ENCODE assay signal across 18 cellular contexts in genomic region chr16:70441406-70441990, GRCh38. TPM values are rescaled to one million over a fixed set of nuclear protein-coding genes. Genes with fewer than 3 reads are reported as not detected.
DNase-seq lines count a peak whose midpoint lies in the region; ATAC-seq and TF ChIP-seq lines count a peak whose summit lies in the region.
"Had no signal": no experiment of that assay in that cellular context is flagged by ENCODE, and none has a peak within 500 bp of the region (broad histone marks: within the 10 kb centered on the region; RNA-seq: fewer than 3 reads in every experiment).

No MANE protein-coding gene starts in this region.

- peaks cover 26% of the 10 kb centered on the region for H3K4me1 ChIP-seq in CD8-positive, alpha-beta memory T cell (ENCODE audit: insufficient read depth, low read length)

- no peaks in the 10 kb centered on the region for H3K36me3 ChIP-seq in CD8-positive, alpha-beta memory T cell (ENCODE audit: insufficient read depth, low read length)

- H3K27ac ChIP-seq in CD8-positive, alpha-beta memory T cell (ENCODE audit: low read depth, low read length): no peak overlapping the region
- H3K27ac ChIP-seq: A549, RWPE1 had no signal

- no peaks in the 10 kb centered on the region for H3K27me3 Mint-ChIP-seq in activated naive CD8-positive, alpha-beta T cell
- no peaks in the 10 kb centered on the region for H3K27me3 Mint-ChIP-seq in activated naive CD8-positive, alpha-beta T cell treated with anti-CD3 and anti-CD28 coated beads, Interleukin-2, amount 50 U/mL, for 24 hours
- H3K27me3 Mint-ChIP-seq in CD8-positive, alpha-beta memory T cell: no peaks in the 10 kb centered on the region
- no peaks in the 10 kb centered on the region for H3K27me3 Mint-ChIP-seq in stimulated activated naive B cell treated with anti-CD40 and anti-IgM and Interleukin-4, amounts not matched to agents 10 μg/mL and 1 μg/mL and 100 μg/mL, for 72 hours
- H3K27me3 Mint-ChIP-seq in glutamatergic neuron (ENCODE audit: unreplicated experiment): peaks cover 14% of the 10 kb centered on the region

- TF ChIP-seq CTCF in fibroblast of villous mesenchyme (IDR thresholded peaks at IDR 0.05; ENCODE audit: insufficient read depth, low read depth, low read length) (no peak), glutamatergic neuron (IDR thresholded peaks at IDR 0.05; ENCODE audit: partially characterized antibody, unreplicated experiment) (no peak)

- POLR2A ChIA-PET in CD8-positive, alpha-beta memory T cell (lab: Charles Lee): no interaction called here

- no peaks in the 10 kb centered on the region for H3K9me3 ChIP-seq in CD8-positive, alpha-beta memory T cell (ENCODE audit: low read length)
- H3K9me3 ChIP-seq: A549 had no signal

- CTCF ChIA-PET in CD8-positive, alpha-beta memory T cell (lab: Charles Lee): interaction anchor here (1.9 kb wide), 1 partner anchor 13 kb away, joined by 5 read pairs; the partner anchor contains the start of gene FCSK

- no peaks in the 10 kb centered on the region for H3K9me3 Mint-ChIP-seq in activated naive CD8-positive, alpha-beta T cell (ENCODE audit: low read depth)
- no peaks in the 10 kb centered on the region for H3K9me3 Mint-ChIP-seq in activated naive CD8-positive, alpha-beta T cell treated with anti-CD3 and anti-CD28 coated beads, Interleukin-2, amount 50 U/mL, for 24 hours
- no peaks in the 10 kb centered on the region for H3K9me3 Mint-ChIP-seq in CD8-positive, alpha-beta memory T cell
- no peaks in the 10 kb centered on the region for H3K9me3 Mint-ChIP-seq in stimulated activated naive B cell treated with anti-CD40 and anti-IgM and Interleukin-4, amounts not matched to agents 10 μg/mL and 1 μg/mL and 100 μg/mL, for 72 hours
- H3K9me3 Mint-ChIP-seq in glutamatergic neuron (ENCODE audit: unreplicated experiment): peaks cover 14% of the 10 kb centered on the region
- H3K9me3 Mint-ChIP-seq: HFFc6 had no signal

- H3K27me3 ChIP-seq in CD8-positive, alpha-beta memory T cell (ENCODE audit: insufficient read depth, low read length, poor library complexity, severe bottlenecking): no peaks in the 10 kb centered on the region

- ATAC-seq in activated naive CD8-positive, alpha-beta T cell treated with anti-CD3 and anti-CD28 coated beads, Interleukin-2, amount 50 U/mL, for 24 hours: no peak
- ATAC-seq in stimulated activated naive B cell treated with anti-CD40 and anti-IgM and Interleukin-4, amounts not matched to agents 10 μg/mL and 1 μg/mL and 100 μg/mL, for 72 hours (replicated peaks): no peak
- no peak for ATAC-seq in GM18511 (IDR thresholded peaks at IDR 0.05; ENCODE audit: unreplicated experiment)
- ATAC-seq: A549, PC-3 had no signal

- no peak for DNase-seq in activated naive CD8-positive, alpha-beta T cell treated with anti-CD3 and anti-CD28 coated beads, Interleukin-2, amount 50 U/mL, for 24 hours
- no peak for DNase-seq in CD8-positive, alpha-beta memory T cell
- DNase-seq in fibroblast of villous mesenchyme (ENCODE audit: low read depth): peak; percentile 36
- no peak for DNase-seq in stimulated activated naive B cell treated with anti-CD40 and anti-IgM and Interleukin-4, amounts not matched to agents 10 μg/mL and 1 μg/mL and 100 μg/mL, for 72 hours
- DNase-seq in glutamatergic neuron: no peak
- DNase-seq: C1 segment of cervical spinal cord, DMS53, HFFc6, KG1, NCI-H1048, NCI-H1436 treated with DMSO at 0.1 percent for 48 hours, NCI-H2081, NCI-H82, PC-3 had no signal

- no peak overlapping the region for H3K4me3 ChIP-seq in CD8-positive, alpha-beta memory T cell (ENCODE audit: low read length)
- no peak overlapping the region for H3K4me3 ChIP-seq in fibroblast of villous mesenchyme (ENCODE audit: low read depth, low read length)
- H3K4me3 ChIP-seq: A549 had no signal

- H3K36me3 Mint-ChIP-seq in activated naive CD8-positive, alpha-beta T cell: no peaks in the 10 kb centered on the region
- H3K36me3 Mint-ChIP-seq in activated naive CD8-positive, alpha-beta T cell treated with anti-CD3 and anti-CD28 coated beads, Interleukin-2, amount 50 U/mL, for 24 hours (ENCODE audit: low read depth): no peaks in the 10 kb centered on the region
- peaks cover 0 to 8% (median 0%) of the 10 kb centered on the region in 3 donors for H3K36me3 Mint-ChIP-seq in CD8-positive, alpha-beta memory T cell
- H3K36me3 Mint-ChIP-seq in stimulated activated naive B cell treated with anti-CD40 and anti-IgM and Interleukin-4, amounts not matched to agents 10 μg/mL and 1 μg/mL and 100 μg/mL, for 72 hours: peaks cover 6 to 10% of the 10 kb centered on the region in 2 donors
- H3K36me3 Mint-ChIP-seq in glutamatergic neuron (ENCODE audit: unreplicated experiment): peaks cover 3% of the 10 kb centered on the region

- H3K27ac Mint-ChIP-seq in activated naive CD8-positive, alpha-beta T cell: no peak overlapping the region
- H3K27ac Mint-ChIP-seq in activated naive CD8-positive, alpha-beta T cell treated with anti-CD3 and anti-CD28 coated beads, Interleukin-2, amount 50 U/mL, for 24 hours: no peak overlapping the region
- no peak overlapping the region for H3K27ac Mint-ChIP-seq in CD8-positive, alpha-beta memory T cell
- peak overlapping the region; percentile 14 for H3K27ac Mint-ChIP-seq in stimulated activated naive B cell treated with anti-CD40 and anti-IgM and Interleukin-4, amounts not matched to agents 10 μg/mL and 1 μg/mL and 100 μg/mL, for 72 hours
- H3K27ac Mint-ChIP-seq in glutamatergic neuron (ENCODE audit: unreplicated experiment): no peak overlapping the region
- H3K27ac Mint-ChIP-seq: HFFc6 had no signal

- peaks cover 20% of the 10 kb centered on the region for H3K4me1 Mint-ChIP-seq in activated naive CD8-positive, alpha-beta T cell (ENCODE audit: low read depth)
- H3K4me1 Mint-ChIP-seq in activated naive CD8-positive, alpha-beta T cell treated with anti-CD3 and anti-CD28 coated beads, Interleukin-2, amount 50 U/mL, for 24 hours: peaks cover 23% of the 10 kb centered on the region
- H3K4me1 Mint-ChIP-seq in CD8-positive, alpha-beta memory T cell: peaks cover 23 to 29% (median 24%) of the 10 kb centered on the region in 3 donors
- H3K4me1 Mint-ChIP-seq in stimulated activated naive B cell treated with anti-CD40 and anti-IgM and Interleukin-4, amounts not matched to agents 10 μg/mL and 1 μg/mL and 100 μg/mL, for 72 hours: peaks cover 16 to 28% of the 10 kb centered on the region in 2 donors
- peaks cover 16% of the 10 kb centered on the region for H3K4me1 Mint-ChIP-seq in glutamatergic neuron (ENCODE audit: low read depth, unreplicated experiment)

- H3K4me3 Mint-ChIP-seq in activated naive CD8-positive, alpha-beta T cell: peak overlapping the region; percentile 23
- H3K4me3 Mint-ChIP-seq in activated naive CD8-positive, alpha-beta T cell treated with anti-CD3 and anti-CD28 coated beads, Interleukin-2, amount 50 U/mL, for 24 hours: no peak overlapping the region
- peak overlapping the region in 5 of 7 donors; percentile 12 to 66 (median 29) for H3K4me3 Mint-ChIP-seq in CD8-positive, alpha-beta memory T cell
- H3K4me3 Mint-ChIP-seq in stimulated activated naive B cell treated with anti-CD40 and anti-IgM and Interleukin-4, amounts not matched to agents 10 μg/mL and 1 μg/mL and 100 μg/mL, for 72 hours: no peak overlapping the region
- H3K4me3 Mint-ChIP-seq in glutamatergic neuron (ENCODE audit: unreplicated experiment): no peak overlapping the region
- H3K4me3 Mint-ChIP-seq: HFFc6 had no signal

RNA-seq across cellular contexts. Expression of gene ST3GAL2, which starts 2.6 kb away (rescaled TPM):
- 10 to 100 TPM; 24.2 to 24.8 TPM for total RNA-seq in CD8-positive, alpha-beta memory T cell
- polyA plus RNA-seq in CD8-positive, alpha-beta memory T cell: 20.1 TPM
- total RNA-seq in fibroblast of villous mesenchyme: 42.7 and 51.2 TPM in 2 replicates
- total RNA-seq in glutamatergic neuron (ENCODE audit: unreplicated experiment): 134 TPM

RNA-seq across cellular contexts. Expression of gene FCSK, which starts 12.9 kb away (rescaled TPM):
- total RNA-seq in CD8-positive, alpha-beta memory T cell: 10 to 100 TPM; 15.1 to 16.9 TPM
- 7.8 TPM for polyA plus RNA-seq in CD8-positive, alpha-beta memory T cell
- 9.0 and 9.5 TPM in 2 replicates for total RNA-seq in fibroblast of villous mesenchyme
- 15.4 TPM for total RNA-seq in glutamatergic neuron (ENCODE audit: unreplicated experiment)

Comparison
In these comparisons a context has a peak if more than half of its experiments do, and no peak if none do; other contexts are left out.
1. H3K4me3 Mint-ChIP-seq: peak in activated naive CD8-positive, alpha-beta T cell (single experiment) and CD8-positive, alpha-beta memory T cell (5 of 7); none in activated naive CD8-positive, alpha-beta T cell treated with anti-CD3 and anti-CD28 coated beads, Interleukin-2, amount 50 U/mL, for 24 hours (single experiment), stimulated activated naive B cell treated with anti-CD40 and anti-IgM and Interleukin-4, amounts not matched to agents 10 μg/mL and 1 μg/mL and 100 μg/mL, for 72 hours (0 of 2) and glutamatergic neuron (single experiment).